Comparison of ENCODE assay signal across 1 cellular context in the genomic region with DNA sequence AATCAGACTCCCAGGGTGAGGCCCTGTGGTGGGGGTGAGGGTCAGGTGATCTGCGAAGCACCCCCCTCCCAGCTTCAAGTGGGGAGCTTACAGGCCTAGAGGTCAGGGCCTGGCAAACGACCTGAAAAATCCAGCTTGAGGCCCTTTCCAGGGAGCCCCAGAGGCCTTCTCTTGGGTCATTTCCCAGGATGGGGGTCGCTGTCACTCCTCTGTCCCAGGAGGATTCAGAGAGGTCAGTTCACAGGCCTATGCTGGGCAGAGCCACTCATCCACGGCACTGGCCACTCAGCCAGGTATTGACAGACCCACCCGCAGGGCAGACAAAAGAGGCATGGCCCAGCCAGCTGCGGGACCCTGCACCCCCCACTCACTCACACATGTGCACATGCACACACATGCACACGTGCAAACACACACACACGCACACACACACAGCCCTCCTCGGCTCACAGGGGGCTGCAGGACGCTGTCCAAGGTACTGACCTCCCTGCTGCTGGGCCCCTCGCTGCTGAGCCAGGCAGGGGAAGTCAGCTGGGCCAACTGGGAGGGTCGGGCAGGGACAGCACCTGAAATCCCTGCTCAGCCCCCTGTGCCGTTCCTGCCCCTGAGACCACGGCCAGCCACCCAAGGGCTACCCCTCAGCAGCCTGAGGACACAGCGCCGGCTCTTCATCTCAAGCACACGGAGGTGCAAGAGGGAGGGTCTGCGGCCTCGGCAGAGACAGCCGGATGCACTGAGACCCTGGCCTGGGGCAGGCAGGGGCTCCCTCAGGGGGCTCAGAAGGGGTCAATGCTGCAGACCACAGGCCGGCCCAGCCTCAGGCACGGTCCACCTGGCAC.
TF ChIP-seq lines count a peak whose summit lies in the region.

No MANE protein-coding gene starts in this region.

TF ChIP-seq in HepG2, 621 proteins besides CTCF, POLR2A, EP300 and RAD21 (continued from another document and continues in another):
- peak; percentile 99 for TF ChIP-seq NFKB2 (CRISPR knock-in tag; IDR thresholded peaks at IDR 0.05; ENCODE audit: borderline replicate concordance)
- TF ChIP-seq SSRP1 (CRISPR knock-in tag; IDR thresholded peaks at IDR 0.05) = no peak
- TF ChIP-seq PAF1 (CRISPR knock-in tag; IDR thresholded peaks at IDR 0.05) = no peak
- TF ChIP-seq HDAC6 (IDR thresholded peaks at IDR 0.05; ENCODE audit: low read depth, low read length) = no peak
- peak; percentile 84 for TF ChIP-seq FOXO1 (CRISPR knock-in tag; IDR thresholded peaks at IDR 0.05)
- TF ChIP-seq, protein P1, sequence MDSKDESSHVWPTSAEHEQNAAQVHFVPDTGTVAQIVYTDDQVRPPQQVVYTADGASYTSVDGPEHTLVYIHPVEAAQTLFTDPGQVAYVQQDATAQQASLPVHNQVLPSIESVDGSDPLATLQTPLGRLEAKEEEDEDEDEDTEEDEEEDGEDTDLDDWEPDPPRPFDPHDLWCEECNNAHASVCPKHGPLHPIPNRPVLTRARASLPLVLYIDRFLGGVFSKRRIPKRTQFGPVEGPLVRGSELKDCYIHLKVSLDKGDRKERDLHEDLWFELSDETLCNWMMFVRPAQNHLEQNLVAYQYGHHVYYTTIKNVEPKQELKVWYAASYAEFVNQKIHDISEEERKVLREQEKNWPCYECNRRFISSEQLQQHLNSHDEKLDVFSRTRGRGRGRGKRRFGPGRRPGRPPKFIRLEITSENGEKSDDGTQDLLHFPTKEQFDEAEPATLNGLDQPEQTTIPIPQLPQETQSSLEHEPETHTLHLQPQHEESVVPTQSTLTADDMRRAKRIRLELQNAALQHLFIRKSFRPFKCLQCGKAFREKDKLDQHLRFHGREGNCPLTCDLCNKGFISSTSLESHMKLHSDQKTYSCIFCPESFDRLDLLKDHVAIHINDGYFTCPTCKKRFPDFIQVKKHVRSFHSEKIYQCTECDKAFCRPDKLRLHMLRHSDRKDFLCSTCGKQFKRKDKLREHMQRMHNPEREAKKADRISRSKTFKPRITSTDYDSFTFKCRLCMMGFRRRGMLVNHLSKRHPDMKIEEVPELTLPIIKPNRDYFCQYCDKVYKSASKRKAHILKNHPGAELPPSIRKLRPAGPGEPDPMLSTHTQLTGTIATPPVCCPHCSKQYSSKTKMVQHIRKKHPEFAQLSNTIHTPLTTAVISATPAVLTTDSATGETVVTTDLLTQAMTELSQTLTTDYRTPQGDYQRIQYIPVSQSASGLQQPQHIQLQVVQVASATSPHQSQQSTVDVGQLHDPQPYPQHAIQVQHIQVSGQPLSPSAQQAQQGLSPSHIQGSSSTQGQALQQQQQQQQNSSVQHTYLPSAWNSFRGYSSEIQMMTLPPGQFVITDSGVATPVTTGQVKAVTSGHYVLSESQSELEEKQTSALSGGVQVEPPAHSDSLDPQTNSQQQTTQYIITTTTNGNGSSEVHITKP (CRISPR knock-in tag; IDR thresholded peaks at IDR 0.05; ENCODE audit: low read depth) = 0 out of 2 replicates have a peak, but pooled peaks have one; percentile 65
- TF ChIP-seq, protein P2, sequence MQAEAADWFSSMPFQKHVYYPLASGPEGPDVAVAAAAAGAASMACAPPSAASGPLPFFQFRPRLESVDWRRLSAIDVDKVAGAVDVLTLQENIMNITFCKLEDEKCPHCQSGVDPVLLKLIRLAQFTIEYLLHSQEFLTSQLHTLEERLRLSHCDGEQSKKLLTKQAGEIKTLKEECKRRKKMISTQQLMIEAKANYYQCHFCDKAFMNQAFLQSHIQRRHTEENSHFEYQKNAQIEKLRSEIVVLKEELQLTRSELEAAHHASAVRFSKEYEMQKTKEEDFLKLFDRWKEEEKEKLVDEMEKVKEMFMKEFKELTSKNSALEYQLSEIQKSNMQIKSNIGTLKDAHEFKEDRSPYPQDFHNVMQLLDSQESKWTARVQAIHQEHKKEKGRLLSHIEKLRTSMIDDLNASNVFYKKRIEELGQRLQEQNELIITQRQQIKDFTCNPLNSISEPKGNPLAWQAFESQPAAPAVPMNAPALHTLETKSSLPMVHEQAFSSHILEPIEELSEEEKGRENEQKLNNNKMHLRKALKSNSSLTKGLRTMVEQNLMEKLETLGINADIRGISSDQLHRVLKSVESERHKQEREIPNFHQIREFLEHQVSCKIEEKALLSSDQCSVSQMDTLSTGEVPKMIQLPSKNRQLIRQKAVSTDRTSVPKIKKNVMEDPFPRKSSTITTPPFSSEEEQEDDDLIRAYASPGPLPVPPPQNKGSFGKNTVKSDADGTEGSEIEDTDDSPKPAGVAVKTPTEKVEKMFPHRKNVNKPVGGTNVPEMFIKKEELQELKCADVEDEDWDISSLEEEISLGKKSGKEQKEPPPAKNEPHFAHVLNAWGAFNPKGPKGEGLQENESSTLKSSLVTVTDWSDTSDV (CRISPR knock-in tag; IDR thresholded peaks at IDR 0.05) = peak; percentile 95
- no peak for TF ChIP-seq SMARCE1 (IDR thresholded peaks at IDR 0.05; ENCODE audit: borderline replicate concordance)
- peak; percentile 94 for TF ChIP-seq ZNF564 (CRISPR knock-in tag; IDR thresholded peaks at IDR 0.05)
- TF ChIP-seq KDM2A (CRISPR knock-in tag; IDR thresholded peaks at IDR 0.05; ENCODE audit: borderline replicate concordance, low read depth) = peak; percentile 91
- TF ChIP-seq MTA3 (CRISPR knock-in tag; IDR thresholded peaks at IDR 0.05) = no peak
- TF ChIP-seq, protein P3, sequence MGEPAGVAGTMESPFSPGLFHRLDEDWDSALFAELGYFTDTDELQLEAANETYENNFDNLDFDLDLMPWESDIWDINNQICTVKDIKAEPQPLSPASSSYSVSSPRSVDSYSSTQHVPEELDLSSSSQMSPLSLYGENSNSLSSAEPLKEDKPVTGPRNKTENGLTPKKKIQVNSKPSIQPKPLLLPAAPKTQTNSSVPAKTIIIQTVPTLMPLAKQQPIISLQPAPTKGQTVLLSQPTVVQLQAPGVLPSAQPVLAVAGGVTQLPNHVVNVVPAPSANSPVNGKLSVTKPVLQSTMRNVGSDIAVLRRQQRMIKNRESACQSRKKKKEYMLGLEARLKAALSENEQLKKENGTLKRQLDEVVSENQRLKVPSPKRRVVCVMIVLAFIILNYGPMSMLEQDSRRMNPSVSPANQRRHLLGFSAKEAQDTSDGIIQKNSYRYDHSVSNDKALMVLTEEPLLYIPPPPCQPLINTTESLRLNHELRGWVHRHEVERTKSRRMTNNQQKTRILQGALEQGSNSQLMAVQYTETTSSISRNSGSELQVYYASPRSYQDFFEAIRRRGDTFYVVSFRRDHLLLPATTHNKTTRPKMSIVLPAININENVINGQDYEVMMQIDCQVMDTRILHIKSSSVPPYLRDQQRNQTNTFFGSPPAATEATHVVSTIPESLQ (CRISPR knock-in tag; conservative IDR thresholded peaks at IDR 0.05) = peak; percentile 99
- peak; percentile 32; the same call in 1 of the 2 replicates for TF ChIP-seq NFYB (CRISPR knock-in tag; IDR thresholded peaks at IDR 0.05)
- TF ChIP-seq ZNF7 (CRISPR knock-in tag; IDR thresholded peaks at IDR 0.05) = peak; percentile 63
- TF ChIP-seq, protein P4, sequence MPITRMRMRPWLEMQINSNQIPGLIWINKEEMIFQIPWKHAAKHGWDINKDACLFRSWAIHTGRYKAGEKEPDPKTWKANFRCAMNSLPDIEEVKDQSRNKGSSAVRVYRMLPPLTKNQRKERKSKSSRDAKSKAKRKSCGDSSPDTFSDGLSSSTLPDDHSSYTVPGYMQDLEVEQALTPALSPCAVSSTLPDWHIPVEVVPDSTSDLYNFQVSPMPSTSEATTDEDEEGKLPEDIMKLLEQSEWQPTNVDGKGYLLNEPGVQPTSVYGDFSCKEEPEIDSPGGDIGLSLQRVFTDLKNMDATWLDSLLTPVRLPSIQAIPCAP (CRISPR knock-in tag; IDR thresholded peaks at IDR 0.05; ENCODE audit: low read depth) = peak; percentile 76; the same call in 1 of the 2 replicates
- TF ChIP-seq, protein P5, sequence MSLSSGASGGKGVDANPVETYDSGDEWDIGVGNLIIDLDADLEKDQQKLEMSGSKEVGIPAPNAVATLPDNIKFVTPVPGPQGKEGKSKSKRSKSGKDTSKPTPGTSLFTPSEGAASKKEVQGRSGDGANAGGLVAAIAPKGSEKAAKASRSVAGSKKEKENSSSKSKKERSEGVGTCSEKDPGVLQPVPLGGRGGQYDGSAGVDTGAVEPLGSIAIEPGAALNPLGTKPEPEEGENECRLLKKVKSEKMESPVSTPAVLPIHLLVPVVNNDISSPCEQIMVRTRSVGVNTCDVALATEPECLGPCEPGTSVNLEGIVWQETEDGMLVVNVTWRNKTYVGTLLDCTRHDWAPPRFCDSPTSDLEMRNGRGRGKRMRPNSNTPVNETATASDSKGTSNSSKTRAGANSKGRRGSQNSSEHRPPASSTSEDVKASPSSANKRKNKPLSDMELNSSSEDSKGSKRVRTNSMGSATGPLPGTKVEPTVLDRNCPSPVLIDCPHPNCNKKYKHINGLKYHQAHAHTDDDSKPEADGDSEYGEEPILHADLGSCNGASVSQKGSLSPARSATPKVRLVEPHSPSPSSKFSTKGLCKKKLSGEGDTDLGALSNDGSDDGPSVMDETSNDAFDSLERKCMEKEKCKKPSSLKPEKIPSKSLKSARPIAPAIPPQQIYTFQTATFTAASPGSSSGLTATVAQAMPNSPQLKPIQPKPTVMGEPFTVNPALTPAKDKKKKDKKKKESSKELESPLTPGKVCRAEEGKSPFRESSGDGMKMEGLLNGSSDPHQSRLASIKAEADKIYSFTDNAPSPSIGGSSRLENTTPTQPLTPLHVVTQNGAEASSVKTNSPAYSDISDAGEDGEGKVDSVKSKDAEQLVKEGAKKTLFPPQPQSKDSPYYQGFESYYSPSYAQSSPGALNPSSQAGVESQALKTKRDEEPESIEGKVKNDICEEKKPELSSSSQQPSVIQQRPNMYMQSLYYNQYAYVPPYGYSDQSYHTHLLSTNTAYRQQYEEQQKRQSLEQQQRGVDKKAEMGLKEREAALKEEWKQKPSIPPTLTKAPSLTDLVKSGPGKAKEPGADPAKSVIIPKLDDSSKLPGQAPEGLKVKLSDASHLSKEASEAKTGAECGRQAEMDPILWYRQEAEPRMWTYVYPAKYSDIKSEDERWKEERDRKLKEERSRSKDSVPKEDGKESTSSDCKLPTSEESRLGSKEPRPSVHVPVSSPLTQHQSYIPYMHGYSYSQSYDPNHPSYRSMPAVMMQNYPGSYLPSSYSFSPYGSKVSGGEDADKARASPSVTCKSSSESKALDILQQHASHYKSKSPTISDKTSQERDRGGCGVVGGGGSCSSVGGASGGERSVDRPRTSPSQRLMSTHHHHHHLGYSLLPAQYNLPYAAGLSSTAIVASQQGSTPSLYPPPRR (CRISPR knock-in tag; IDR thresholded peaks at IDR 0.05; ENCODE audit: borderline replicate concordance) = peak; percentile 82
- peak; percentile 85 for TF ChIP-seq SIX4 (CRISPR knock-in tag; IDR thresholded peaks at IDR 0.05)
- TF ChIP-seq CCAR2 (optimal IDR thresholded peaks at IDR 0.05; ENCODE audit: low read depth, low read length) = no peak
- peak; percentile 45 for TF ChIP-seq AGO2 (optimal IDR thresholded peaks at IDR 0.05; ENCODE audit: low read depth, low read length)
- TF ChIP-seq, protein P6, sequence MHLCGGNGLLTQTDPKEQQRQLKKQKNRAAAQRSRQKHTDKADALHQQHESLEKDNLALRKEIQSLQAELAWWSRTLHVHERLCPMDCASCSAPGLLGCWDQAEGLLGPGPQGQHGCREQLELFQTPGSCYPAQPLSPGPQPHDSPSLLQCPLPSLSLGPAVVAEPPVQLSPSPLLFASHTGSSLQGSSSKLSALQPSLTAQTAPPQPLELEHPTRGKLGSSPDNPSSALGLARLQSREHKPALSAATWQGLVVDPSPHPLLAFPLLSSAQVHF (CRISPR knock-in tag; IDR thresholded peaks at IDR 0.05) = peak; percentile 92
- TF ChIP-seq AKAP8 (CRISPR knock-in tag; IDR thresholded peaks at IDR 0.05) = peak; percentile 59; the same call in 1 of the 2 replicates
- TF ChIP-seq, protein P7, sequence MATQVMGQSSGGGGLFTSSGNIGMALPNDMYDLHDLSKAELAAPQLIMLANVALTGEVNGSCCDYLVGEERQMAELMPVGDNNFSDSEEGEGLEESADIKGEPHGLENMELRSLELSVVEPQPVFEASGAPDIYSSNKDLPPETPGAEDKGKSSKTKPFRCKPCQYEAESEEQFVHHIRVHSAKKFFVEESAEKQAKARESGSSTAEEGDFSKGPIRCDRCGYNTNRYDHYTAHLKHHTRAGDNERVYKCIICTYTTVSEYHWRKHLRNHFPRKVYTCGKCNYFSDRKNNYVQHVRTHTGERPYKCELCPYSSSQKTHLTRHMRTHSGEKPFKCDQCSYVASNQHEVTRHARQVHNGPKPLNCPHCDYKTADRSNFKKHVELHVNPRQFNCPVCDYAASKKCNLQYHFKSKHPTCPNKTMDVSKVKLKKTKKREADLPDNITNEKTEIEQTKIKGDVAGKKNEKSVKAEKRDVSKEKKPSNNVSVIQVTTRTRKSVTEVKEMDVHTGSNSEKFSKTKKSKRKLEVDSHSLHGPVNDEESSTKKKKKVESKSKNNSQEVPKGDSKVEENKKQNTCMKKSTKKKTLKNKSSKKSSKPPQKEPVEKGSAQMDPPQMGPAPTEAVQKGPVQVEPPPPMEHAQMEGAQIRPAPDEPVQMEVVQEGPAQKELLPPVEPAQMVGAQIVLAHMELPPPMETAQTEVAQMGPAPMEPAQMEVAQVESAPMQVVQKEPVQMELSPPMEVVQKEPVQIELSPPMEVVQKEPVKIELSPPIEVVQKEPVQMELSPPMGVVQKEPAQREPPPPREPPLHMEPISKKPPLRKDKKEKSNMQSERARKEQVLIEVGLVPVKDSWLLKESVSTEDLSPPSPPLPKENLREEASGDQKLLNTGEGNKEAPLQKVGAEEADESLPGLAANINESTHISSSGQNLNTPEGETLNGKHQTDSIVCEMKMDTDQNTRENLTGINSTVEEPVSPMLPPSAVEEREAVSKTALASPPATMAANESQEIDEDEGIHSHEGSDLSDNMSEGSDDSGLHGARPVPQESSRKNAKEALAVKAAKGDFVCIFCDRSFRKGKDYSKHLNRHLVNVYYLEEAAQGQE (IDR thresholded peaks at IDR 0.05; ENCODE audit: borderline replicate concordance in 1 of 2, low read depth in 1 of 2, low read length in 2 of 2) = peak; percentile 98 to 99
- TF ChIP-seq ZNF558 (CRISPR knock-in tag; IDR thresholded peaks at IDR 0.05; ENCODE audit: borderline replicate concordance) = peak; percentile 87; the same call in 1 of the 2 replicates
- peak; percentile 97 for TF ChIP-seq ERF (CRISPR knock-in tag; IDR thresholded peaks at IDR 0.05)
- no peak for TF ChIP-seq RBFOX2 (IDR thresholded peaks at IDR 0.05; ENCODE audit: low read depth, low read length)
- no peak for TF ChIP-seq PCBP2 (optimal IDR thresholded peaks at IDR 0.05; ENCODE audit: low read depth, low read length, poor library complexity, severe bottlenecking)
- TF ChIP-seq, protein P8, sequence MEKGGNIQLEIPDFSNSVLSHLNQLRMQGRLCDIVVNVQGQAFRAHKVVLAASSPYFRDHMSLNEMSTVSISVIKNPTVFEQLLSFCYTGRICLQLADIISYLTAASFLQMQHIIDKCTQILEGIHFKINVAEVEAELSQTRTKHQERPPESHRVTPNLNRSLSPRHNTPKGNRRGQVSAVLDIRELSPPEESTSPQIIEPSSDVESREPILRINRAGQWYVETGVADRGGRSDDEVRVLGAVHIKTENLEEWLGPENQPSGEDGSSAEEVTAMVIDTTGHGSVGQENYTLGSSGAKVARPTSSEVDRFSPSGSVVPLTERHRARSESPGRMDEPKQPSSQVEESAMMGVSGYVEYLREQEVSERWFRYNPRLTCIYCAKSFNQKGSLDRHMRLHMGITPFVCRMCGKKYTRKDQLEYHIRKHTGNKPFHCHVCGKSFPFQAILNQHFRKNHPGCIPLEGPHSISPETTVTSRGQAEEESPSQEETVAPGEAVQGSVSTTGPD (CRISPR knock-in tag; IDR thresholded peaks at IDR 0.05) = no peak
- no peak for TF ChIP-seq ZNF569 (CRISPR knock-in tag; IDR thresholded peaks at IDR 0.05; ENCODE audit: borderline replicate concordance)
- peak; percentile 77; the same call in 1 of the 2 replicates for TF ChIP-seq ZNF577 (CRISPR knock-in tag; IDR thresholded peaks at IDR 0.05; ENCODE audit: borderline replicate concordance, low read depth)
- no peak for TF ChIP-seq ZNF460 (CRISPR knock-in tag; IDR thresholded peaks at IDR 0.05; ENCODE audit: borderline replicate concordance)
